ENCODE assay signal across 17 cellular contexts in the genomic region with DNA sequence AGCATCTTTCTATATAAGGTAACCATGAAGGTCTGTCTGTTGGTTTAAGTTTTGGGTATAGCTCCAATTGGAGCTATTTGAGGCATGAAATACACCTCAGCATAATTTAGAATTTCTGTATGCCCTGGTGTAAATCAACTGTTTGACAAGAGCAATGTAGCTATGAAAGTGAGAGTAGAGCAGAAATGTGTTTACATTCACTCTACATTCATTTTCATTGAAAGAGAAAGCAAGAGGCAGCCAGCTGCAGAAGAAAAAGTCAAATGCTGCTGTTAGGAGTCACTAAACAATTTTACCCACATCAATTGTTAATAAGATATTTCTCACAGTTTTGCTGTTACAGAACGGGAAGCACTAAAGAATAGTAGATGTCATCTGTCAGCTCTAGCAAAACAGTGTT.
DNase-seq lines count a peak whose midpoint lies in the region; ATAC-seq and TF ChIP-seq lines count a peak whose summit lies in the region.
"Had no signal": no experiment of that assay in that cellular context is flagged by ENCODE, and none has a peak within 500 bp of the region (broad histone marks: within the 10 kb centered on the region; RNA-seq: fewer than 3 reads in every experiment).

No MANE protein-coding gene starts in this region.

- H3K9ac ChIP-seq in MM.1S (ENCODE audit: low read length): no peak overlapping the region
- H3K9ac ChIP-seq: GM23248 had no signal

- intact Hi-C loops in head of caudate nucleus (cut with DNase I): no loop called here

- no peaks in the 10 kb centered on the region for H3K27me3 Mint-ChIP-seq in mesothelial cell of epicardium (ENCODE audit: low read depth)
- H3K27me3 Mint-ChIP-seq: B cell had no signal

- no peaks in the 10 kb centered on the region for H3K9me2 ChIP-seq in MM.1S (replicated peaks; ENCODE audit: insufficient read depth, low read length)

- no peak overlapping the region for H3K4me2 ChIP-seq in MM.1S (ENCODE audit: low read depth, low read length)

- H3F3A ChIP-seq in MM.1S (ENCODE audit: insufficient read depth, low read length): no peaks in the 10 kb centered on the region

- H4K20me1 ChIP-seq in MM.1S (ENCODE audit: insufficient read depth, low read length): no peaks in the 10 kb centered on the region

- H3K27ac Mint-ChIP-seq in mesothelial cell of epicardium: peak overlapping the region; percentile 77
- H3K27ac Mint-ChIP-seq: B cell; T-helper 1 cell treated with Interleukin-12 subunit alpha and Interleukin-12 subunit beta and Interleukin-4 antibody, amounts not matched to agents 30 μg/mL and 1 μg/mL, for 36 hours had no signal

- no peaks in the 10 kb centered on the region for H3K9me3 Mint-ChIP-seq in mesothelial cell of epicardium
- H3K9me3 Mint-ChIP-seq: T-helper 1 cell treated with Interleukin-12 subunit alpha and Interleukin-12 subunit beta and Interleukin-4 antibody, amounts not matched to agents 30 μg/mL and 1 μg/mL, for 36 hours had no signal

- no peaks in the 10 kb centered on the region for H3K79me2 ChIP-seq in MM.1S (ENCODE audit: low read length)

- H3K9me3 ChIP-seq in MM.1S (replicated peaks; ENCODE audit: insufficient read depth, low read length): no peaks in the 10 kb centered on the region
- H3K9me3 ChIP-seq: HAP-1, SJCRH30 had no signal

- no peak overlapping the region for H3K27ac ChIP-seq in MM.1S (ENCODE audit: low read length)
- H3K27ac ChIP-seq: GM23248, SJCRH30 had no signal

- no peak overlapping the region for H3K4me3 ChIP-seq in MM.1S (ENCODE audit: low read length)
- H3K4me3 ChIP-seq: GM23248, HAP-1, SJCRH30 had no signal

- DNase-seq in DMS114 treated with DMSO at 0.1 percent for 48 hours (lab: John Stamatoyannopoulos, UW; ENCODE audit: unreplicated experiment) (peak; percentile 79), MM.1S (peak; percentile 40), mesothelial cell of epicardium (ENCODE audit: low spot score in 2 of 2, unreplicated experiment in 2 of 2) (no peak), head of caudate nucleus (no peak)
- DNase-seq: DMS79, GM23248, Kasumi-1, NCI-H1930, SJCRH30, T1000 had no signal

- no peaks in the 10 kb centered on the region for H3K36me3 ChIP-seq in MM.1S (replicated peaks; ENCODE audit: insufficient read depth, low read length)
- H3K36me3 ChIP-seq: HAP-1, SJCRH30 had no signal

- no peaks in the 10 kb centered on the region for H3K27me3 ChIP-seq in MM.1S (replicated peaks; ENCODE audit: insufficient read depth, low read length)
- H3K27me3 ChIP-seq: SJCRH30 had no signal

- TF ChIP-seq CTCF in MM.1S (IDR thresholded peaks at IDR 0.05; ENCODE audit: low read length) (no peak), mesothelial cell of epicardium (IDR thresholded peaks at IDR 0.05; ENCODE audit: unreplicated experiment) (no peak)

- ATAC-seq in GM21390 (IDR thresholded peaks at IDR 0.05; ENCODE audit: unreplicated experiment): peak; percentile 55
- no peak for ATAC-seq in GM18502 (IDR thresholded peaks at IDR 0.05; ENCODE audit: poor library complexity, unreplicated experiment)
- ATAC-seq in HG03432 (IDR thresholded peaks at IDR 0.05; ENCODE audit: unreplicated experiment): no peak
- no peak for ATAC-seq in GM19328 (IDR thresholded peaks at IDR 0.05; ENCODE audit: unreplicated experiment)

- peaks cover 51% of the 10 kb centered on the region for H3K4me1 Mint-ChIP-seq in mesothelial cell of epicardium
- H3K4me1 Mint-ChIP-seq: B cell had no signal

- H3K4me3 Mint-ChIP-seq in mesothelial cell of epicardium: no peak overlapping the region
- H3K4me3 Mint-ChIP-seq: B cell; T-helper 1 cell treated with Interleukin-12 subunit alpha and Interleukin-12 subunit beta and Interleukin-4 antibody, amounts not matched to agents 30 μg/mL and 1 μg/mL, for 36 hours had no signal

- H2AFZ ChIP-seq in MM.1S (ENCODE audit: low read length): no peak overlapping the region
- H2AFZ ChIP-seq: GM23248 had no signal

- no peaks in the 10 kb centered on the region for H3K36me3 Mint-ChIP-seq in mesothelial cell of epicardium

- H3K4me1 ChIP-seq in MM.1S (ENCODE audit: low read length): no peaks in the 10 kb centered on the region
- H3K4me1 ChIP-seq: SJCRH30 had no signal

Comparison
In these comparisons a context has a peak if more than half of its experiments do, and no peak if none do; other contexts are left out.
1. DNase-seq: peak in DMS114 treated with DMSO at 0.1 percent for 48 hours (single experiment) and MM.1S (single experiment); none in mesothelial cell of epicardium (0 of 2) and head of caudate nucleus (0 of 42).